Comparison of ENCODE assay signal across 8 cellular contexts in genomic region chr7:16078076-16078952, GRCh38.
DNase-seq lines count a peak whose midpoint lies in the region; ATAC-seq and TF ChIP-seq lines count a peak whose summit lies in the region.

No MANE protein-coding gene starts in this region.

- ATAC-seq in GM19438 (IDR thresholded peaks at IDR 0.05; ENCODE audit: low read depth, unreplicated experiment) (peak; percentile 86), HG03520 (IDR thresholded peaks at IDR 0.05; ENCODE audit: unreplicated experiment) (peak; percentile 82), body of pancreas (peak; percentile 67)

- no peak overlapping the region for H3K4me3 Mint-ChIP-seq in type B pancreatic cell

- DNase-seq in DMS53 treated with DMSO at 0.1 percent for 48 hours (lab: John Stamatoyannopoulos, UW; ENCODE audit: unreplicated experiment) (peak; percentile 90), NCI-H526 treated with DMSO at 0.1 percent for 48 hours (lab: John Stamatoyannopoulos, UW) (peak; percentile 29), body of pancreas (peak; percentile 17 to 46 (median 22)), islet precursor cell (peak; percentile 67), type B pancreatic cell (ENCODE audit: extremely low spot score, unreplicated experiment) (no peak), ureter (ENCODE audit: low spot score) (no peak)

- no peak overlapping the region for H3K27ac Mint-ChIP-seq in type B pancreatic cell

- H3K4me3 ChIP-seq in body of pancreas = no peak overlapping the region

- intact Hi-C loops in body of pancreas (cut with DNase I) = loop anchor here (5.0 kb wide), 1 partner anchor 489 kb away; no protein-coding TSS in a partner anchor

- TF ChIP-seq CTCF in body of pancreas (IDR thresholded peaks at IDR 0.05) (peak; percentile 34 to 71 (median 61)), type B pancreatic cell (conservative IDR thresholded peaks at IDR 0.05) (peak; percentile 89)

- 12 to 14% methylated on average over 3 of the region's 3 CpGs for WGBS in body of pancreas, 2 donors

- no peaks in the 10 kb centered on the region for H3K4me1 ChIP-seq in body of pancreas

- no peak overlapping the region for H3K27ac ChIP-seq in body of pancreas

- no peaks in the 10 kb centered on the region for H3K9me3 ChIP-seq in body of pancreas

- H3K27me3 Mint-ChIP-seq in type B pancreatic cell = no peaks in the 10 kb centered on the region

- no peaks in the 10 kb centered on the region for H3K36me3 ChIP-seq in body of pancreas (replicated peaks in 1 of 2; ENCODE audit: insufficient read depth in 1 of 2, low read depth in 2 of 2)

- H3K36me3 Mint-ChIP-seq in type B pancreatic cell = no peaks in the 10 kb centered on the region

- no peaks in the 10 kb centered on the region for H3K9me3 Mint-ChIP-seq in type B pancreatic cell

- TF ChIP-seq POLR2A in body of pancreas (IDR thresholded peaks at IDR 0.05) = no peak

- no peaks in the 10 kb centered on the region for H3K27me3 ChIP-seq in body of pancreas

- no peaks in the 10 kb centered on the region for H3K4me1 Mint-ChIP-seq in type B pancreatic cell (ENCODE audit: unreplicated experiment)

Comparison
In these comparisons a context has a peak if more than half of its experiments do, and no peak if none do; other contexts are left out.
1. DNase-seq: peak in DMS53 treated with DMSO at 0.1 percent for 48 hours (single experiment), NCI-H526 treated with DMSO at 0.1 percent for 48 hours (single experiment), body of pancreas (4 of 4) and islet precursor cell (single experiment); none in type B pancreatic cell (single experiment) and ureter (single experiment).
2. Peak in every context shown above with its lines, with median percentiles within 50 percentile points of each other: ATAC-seq.